ENCODE assay signal across 11 cellular contexts in the genomic region with DNA sequence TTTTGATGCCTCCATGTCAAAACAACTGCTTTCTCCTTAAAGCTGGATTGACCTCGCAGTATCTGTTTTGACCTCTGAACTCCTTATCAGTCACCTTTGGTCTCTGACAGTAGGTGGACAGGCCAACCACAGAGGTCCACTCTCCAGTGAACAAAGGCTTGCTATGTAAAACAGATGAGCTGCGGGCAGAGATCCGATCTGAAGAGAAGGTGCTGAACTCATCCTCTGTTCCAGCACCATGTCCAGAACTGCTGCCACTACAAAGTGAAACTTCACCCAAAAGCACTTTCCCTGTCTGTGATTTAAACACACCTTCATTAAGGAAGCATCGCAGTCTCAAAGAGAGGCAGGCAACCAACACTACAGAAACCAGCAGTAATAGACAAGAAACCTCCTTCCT.
DNase-seq lines count a peak whose midpoint lies in the region; ATAC-seq and TF ChIP-seq lines count a peak whose summit lies in the region.
"Had no signal": no experiment of that assay in that cellular context is flagged by ENCODE, and none has a peak within 500 bp of the region (broad histone marks: within the 10 kb centered on the region; RNA-seq: fewer than 3 reads in every experiment).

No MANE protein-coding gene starts in this region.

- H3K23ac ChIP-seq in neuronal stem cell (ENCODE audit: low read depth, low read length, poor library complexity), result no peak overlapping the region

- TF ChIP-seq CTCF in SK-N-SH (IDR thresholded peaks at IDR 0.05) (no peak), left ventricle myocardium inferior (IDR thresholded peaks at IDR 0.05; ENCODE audit: borderline replicate concordance) (no peak), Peyer's patch (IDR thresholded peaks at IDR 0.05) (no peak)

- H3K4me1 ChIP-seq in CD4-positive, CD25-positive, alpha-beta regulatory T cell (ENCODE audit: control insufficient read depth, insufficient read depth, low read length, poor library complexity, severe bottlenecking), result peaks cover 13% of the 10 kb centered on the region
- peaks cover 23 to 24% of the 10 kb centered on the region in 2 experiments; a peak in 3 of 4 replicates for H3K4me1 ChIP-seq in SK-N-SH (ENCODE audit: control insufficient read depth in 1 of 2, insufficient read depth in 2 of 2, low read depth in 1 of 2, low read length in 1 of 2)
- H3K4me1 ChIP-seq in left ventricle myocardium inferior, result peaks cover 73% of the 10 kb centered on the region
- H3K4me1 ChIP-seq in neuronal stem cell (ENCODE audit: control insufficient read depth in 2 of 2, insufficient read depth in 1 of 2, low read depth in 1 of 2, low read length in 2 of 2), result peaks cover 9 to 17% of the 10 kb centered on the region in 2 donors
- H3K4me1 ChIP-seq in Peyer's patch, result peaks cover 0 to 15% (median 5%) of the 10 kb centered on the region in 4 donors

- DNase-seq in CD4-positive, CD25-positive, alpha-beta regulatory T cell, result no peak
- DNase-seq in SK-N-SH (peak; percentile 42), left ventricle myocardium inferior (no peak), neuronal stem cell (ENCODE audit: low spot score) (peak; percentile 47), Peyer's patch (no peak), KG1 (lab: John Stamatoyannopoulos, UW) (no peak), NCI-H2196 (lab: John Stamatoyannopoulos, UW; ENCODE audit: unreplicated experiment) (no peak)
- DNase-seq in activated CD4-positive, CD25-positive, alpha-beta regulatory T cell (lab: John Stamatoyannopoulos, UW), result no peak
- DNase-seq: NCI-H1436, NCI-H510A treated with DMSO at 0.1 percent for 48 hours had no signal

- TF ChIP-seq RAD21 in SK-N-SH (IDR thresholded peaks at IDR 0.05; ENCODE audit: low read length), result no peak

- no peak overlapping the region for H2BK15ac ChIP-seq in neuronal stem cell (ENCODE audit: low read length)

- 82% methylated on average over 3 of the region's 4 CpGs for WGBS in SK-N-SH (ENCODE audit: low lambda C conversion rate)
- WGBS in neuronal stem cell (ENCODE audit: extremely low coverage in 2 of 2, insufficient read length in 2 of 2, insufficient replicate concordance in 1 of 2), 2 donors, result no CpG with 5 or more reads among the region's 4 CpGs

- TF ChIP-seq POLR2A in Peyer's patch (IDR thresholded peaks at IDR 0.05), result no peak

- no peak for ATAC-seq in CD4-positive, CD25-positive, alpha-beta regulatory T cell (ENCODE audit: low read depth in 2 of 2)

- H3K27me3 Mint-ChIP-seq in CD4-positive, CD25-positive, alpha-beta regulatory T cell, result no peaks in the 10 kb centered on the region

- peak overlapping the region in 3 of 4 donors; percentile 12 to 68 (median 59) for H3K4me3 Mint-ChIP-seq in CD4-positive, CD25-positive, alpha-beta regulatory T cell

- no peaks in the 10 kb centered on the region for H3F3A ChIP-seq in SK-N-SH (replicated peaks; ENCODE audit: insufficient read depth)

- H3K79me1 ChIP-seq in neuronal stem cell (ENCODE audit: low read depth, low read length), result no peaks in the 10 kb centered on the region

- H2BK120ac ChIP-seq in neuronal stem cell (ENCODE audit: low read depth, low read length), result no peak overlapping the region

- no peak overlapping the region for H2BK5ac ChIP-seq in neuronal stem cell (ENCODE audit: low read length)

- POLR2A ChIA-PET in SK-N-SH (lab: Yijun Ruan, JAX), result no interaction called here

- H3K36me3 ChIP-seq in CD4-positive, CD25-positive, alpha-beta regulatory T cell (ENCODE audit: control insufficient read depth, insufficient read depth, low read length), result peaks cover 4% of the 10 kb centered on the region
- H3K36me3 ChIP-seq in SK-N-SH (replicated peaks in 1 of 2; ENCODE audit: control insufficient read depth in 1 of 2, insufficient read depth in 2 of 2, low read length in 1 of 2), result peaks cover 0 to 6% of the 10 kb centered on the region in 2 experiments
- H3K36me3 ChIP-seq in left ventricle myocardium inferior, result no peaks in the 10 kb centered on the region
- no peaks in the 10 kb centered on the region for H3K36me3 ChIP-seq in neuronal stem cell (replicated peaks in 1 of 2; ENCODE audit: control insufficient read depth in 2 of 2, insufficient read depth in 2 of 2, low read length in 2 of 2)
- no peaks in the 10 kb centered on the region for H3K36me3 ChIP-seq in Peyer's patch

- no peaks in the 10 kb centered on the region for H3K9me3 ChIP-seq in CD4-positive, CD25-positive, alpha-beta regulatory T cell (ENCODE audit: control insufficient read depth in 2 of 2, low read length in 2 of 2)
- H3K9me3 ChIP-seq in SK-N-SH, result no peaks in the 10 kb centered on the region
- H3K9me3 ChIP-seq in left ventricle myocardium inferior (replicated peaks), result no peaks in the 10 kb centered on the region
- H3K9me3 ChIP-seq in neuronal stem cell (replicated peaks in 1 of 2; ENCODE audit: control insufficient read depth in 2 of 2, insufficient read depth in 1 of 2, low read depth in 1 of 2, low read length in 2 of 2), result no peaks in the 10 kb centered on the region
- H3K9me3 ChIP-seq in Peyer's patch, result no peaks in the 10 kb centered on the region

- peaks cover 7% of the 10 kb centered on the region; the same call in 1 of the 2 replicates for H3K79me2 ChIP-seq in SK-N-SH (ENCODE audit: insufficient read depth)

- H3K36me3 Mint-ChIP-seq in CD4-positive, CD25-positive, alpha-beta regulatory T cell, result peaks cover 8% of the 10 kb centered on the region

- no peak overlapping the region for H2BK12ac ChIP-seq in neuronal stem cell (ENCODE audit: low read length)

- H3K9me3 Mint-ChIP-seq in CD4-positive, CD25-positive, alpha-beta regulatory T cell, result no peaks in the 10 kb centered on the region

- peak overlapping the region; percentile 22 for H3K4me3 ChIP-seq in CD4-positive, CD25-positive, alpha-beta regulatory T cell (ENCODE audit: low read depth, low read length)
- H3K4me3 ChIP-seq in SK-N-SH (ENCODE audit: low read depth in 2 of 2, low read length in 1 of 2) (no peak overlapping the region), left ventricle myocardium inferior (peak overlapping the region; percentile 6), neuronal stem cell (ENCODE audit: low read length in 2 of 2) (no peak overlapping the region), Peyer's patch (no peak overlapping the region)

- H3K27ac Mint-ChIP-seq in CD4-positive, CD25-positive, alpha-beta regulatory T cell, result peak overlapping the region in 2 of 3 donors; percentile 59 to 89

- H3K4me2 ChIP-seq in SK-N-SH (no peak overlapping the region), neuronal stem cell (ENCODE audit: insufficient read depth, low read length, poor library complexity, severe bottlenecking) (peak overlapping the region; percentile 19)

- no peak overlapping the region for H2AK5ac ChIP-seq in neuronal stem cell (ENCODE audit: low read depth, low read length)

- no peak overlapping the region for H3K14ac ChIP-seq in neuronal stem cell (ENCODE audit: low read length)

- no peak overlapping the region for H3K27ac ChIP-seq in CD4-positive, CD25-positive, alpha-beta regulatory T cell (ENCODE audit: insufficient read depth, low read length, poor library complexity, severe bottlenecking)
- H3K27ac ChIP-seq in SK-N-SH (ENCODE audit: low read depth in 2 of 2, low read length in 1 of 2), result peak overlapping the region in 1 of 2 experiments; percentile 85; a peak in 2 of 4 replicates
- H3K27ac ChIP-seq in left ventricle myocardium inferior (replicated peaks), result peak overlapping the region; percentile 88
- peak overlapping the region; percentile 35 for H3K27ac ChIP-seq in neuronal stem cell (replicated peaks; ENCODE audit: low read length)
- H3K27ac ChIP-seq in Peyer's patch, result peak overlapping the region in 1 of 4 donors; percentile 13
- H3K27ac ChIP-seq: C4-2B had no signal

- no peak overlapping the region for H4K8ac ChIP-seq in neuronal stem cell (ENCODE audit: low read depth, low read length)

- no peaks in the 10 kb centered on the region for H3K27me3 ChIP-seq in CD4-positive, CD25-positive, alpha-beta regulatory T cell (ENCODE audit: control insufficient read depth, insufficient read depth, low read length)
- H3K27me3 ChIP-seq in SK-N-SH (ENCODE audit: insufficient read depth), result no peaks in the 10 kb centered on the region
- H3K27me3 ChIP-seq in left ventricle myocardium inferior (ENCODE audit: low read depth), result no peaks in the 10 kb centered on the region
- no peaks in the 10 kb centered on the region for H3K27me3 ChIP-seq in neuronal stem cell (ENCODE audit: control insufficient read depth in 3 of 3, insufficient read depth in 3 of 3, low read depth in 1 of 3, low read length in 3 of 3)
- H3K27me3 ChIP-seq in Peyer's patch, result no peaks in the 10 kb centered on the region

- CTCF ChIA-PET in SK-N-SH (lab: Yijun Ruan, JAX), result no interaction called here

- H3K18ac ChIP-seq in neuronal stem cell (ENCODE audit: low read length), result no peak overlapping the region

- H3K9me2 ChIP-seq in SK-N-SH, result no peaks in the 10 kb centered on the region

- no peak for TF ChIP-seq EP300 in SK-N-SH (IDR thresholded peaks at IDR 0.05; ENCODE audit: borderline replicate concordance in 1 of 2, low read depth in 1 of 2, low read length in 1 of 2)

- no peak overlapping the region for H4K91ac ChIP-seq in neuronal stem cell (ENCODE audit: low read depth, low read length, poor library complexity)

- peaks cover 32 to 70% (median 46%) of the 10 kb centered on the region in 4 donors for H3K4me1 Mint-ChIP-seq in CD4-positive, CD25-positive, alpha-beta regulatory T cell

- H3K4ac ChIP-seq in neuronal stem cell (ENCODE audit: low read length), result no peak overlapping the region

- H2AFZ ChIP-seq in SK-N-SH (ENCODE audit: low read depth), result no peak overlapping the region
- no peak overlapping the region for H2AFZ ChIP-seq in neuronal stem cell (ENCODE audit: low read length)

- intact Hi-C loops in left ventricle myocardium inferior (cut with micrococcal nuclease), result no loop called here

- H4K20me1 ChIP-seq in SK-N-SH (ENCODE audit: insufficient read depth), result no peaks in the 10 kb centered on the region

- H3K9ac ChIP-seq in SK-N-SH, result no peak overlapping the region
- no peak overlapping the region for H3K9ac ChIP-seq in neuronal stem cell (ENCODE audit: low read depth, low read length, poor library complexity)

TF ChIP-seq in SK-N-SH, 30 proteins besides CTCF, POLR2A, EP300 and RAD21:
- TF ChIP-seq GATA2 (CRISPR knock-in tag; IDR thresholded peaks at IDR 0.05) (peak; percentile 54; the same call in 1 of the 2 replicates), FOSL2 (IDR thresholded peaks at IDR 0.05; ENCODE audit: borderline replicate concordance, low read depth) (no peak)

Comparison
In these comparisons a context has a peak if more than half of its experiments do, and no peak if none do; other contexts are left out.
1. DNase-seq: peak in SK-N-SH (single experiment) and neuronal stem cell (single experiment); none in CD4-positive, CD25-positive, alpha-beta regulatory T cell (0 of 3), left ventricle myocardium inferior (single experiment), activated CD4-positive, CD25-positive, alpha-beta regulatory T cell (0 of 4), Peyer's patch (0 of 3), KG1 (single experiment) and NCI-H2196 (single experiment).
2. H3K4me3 ChIP-seq: peak in CD4-positive, CD25-positive, alpha-beta regulatory T cell (single experiment) and left ventricle myocardium inferior (single experiment); none in SK-N-SH (0 of 2), neuronal stem cell (0 of 2) and Peyer's patch (0 of 4).